ENCODE assay signal across 17 cellular contexts in genomic region chr1:2269193-2269921, GRCh38. TPM values are rescaled to one million over a fixed set of nuclear protein-coding genes. Genes with fewer than 3 reads are reported as not detected.
A peak's percentile ranks its signal among the peaks of the same experiment; 100 is the strongest.
DNase-seq lines count a peak whose midpoint lies in the region; ATAC-seq, FAIRE-seq and TF ChIP-seq lines count a peak whose summit lies in the region.
"Had no signal": no experiment of that assay in that cellular context is flagged by ENCODE, and none has a peak within 500 bp of the region (broad histone marks: within the 10 kb centered on the region; RNA-seq: fewer than 3 reads in every experiment).

No MANE protein-coding gene starts in this region.

- H3K36me3 Mint-ChIP-seq in effector memory CD8-positive, alpha-beta T cell (ENCODE audit: insufficient read depth): peaks cover 99% of the 10 kb centered on the region
- peaks cover 6% of the 10 kb centered on the region for H3K36me3 Mint-ChIP-seq in stimulated activated effector memory CD8-positive, alpha-beta T cell treated with anti-CD3 and anti-CD28 coated beads, Interleukin-12 subunit alpha, Interleukin-12 subunit beta, amount 100 ng/mL, for 72 hours

- peak overlapping the region; percentile 86 to 95 for H3K27ac Mint-ChIP-seq in effector memory CD8-positive, alpha-beta T cell
- peak overlapping the region; percentile 63 for H3K27ac Mint-ChIP-seq in stimulated activated effector memory CD8-positive, alpha-beta T cell treated with anti-CD3 and anti-CD28 coated beads, Interleukin-12 subunit alpha, Interleukin-12 subunit beta, amount 100 ng/mL, for 72 hours

- no peaks in the 10 kb centered on the region for H3K27me3 ChIP-seq in dorsolateral prefrontal cortex
- H3K27me3 ChIP-seq: esophagus squamous epithelium had no signal

- no peak for FAIRE-seq in RCC 7860 (lab: Jason Lieb, UNC)
- FAIRE-seq: islet of Langerhans had no signal

- H3K4me1 Mint-ChIP-seq in effector memory CD8-positive, alpha-beta T cell (ENCODE audit: low read depth in 2 of 2): peaks cover 39 to 45% of the 10 kb centered on the region in 2 donors
- peaks cover 54% of the 10 kb centered on the region for H3K4me1 Mint-ChIP-seq in stimulated activated effector memory CD8-positive, alpha-beta T cell treated with anti-CD3 and anti-CD28 coated beads, Interleukin-12 subunit alpha, Interleukin-12 subunit beta, amount 100 ng/mL, for 72 hours

- ATAC-seq in Right ventricle myocardium inferior (no peak), left lobe of liver (peak; percentile 19)
- ATAC-seq in effector memory CD8-positive, alpha-beta T cell (replicated peaks): no peak
- ATAC-seq in stimulated activated effector memory CD8-positive, alpha-beta T cell treated with anti-CD3 and anti-CD28 coated beads, Interleukin-12 subunit alpha, Interleukin-12 subunit beta, amount 100 ng/mL, for 72 hours: no peak

- intact Hi-C loops in Right ventricle myocardium inferior (cut with DNase I): no loop called here
- intact Hi-C loops in cardiac septum (cut with DNase I): no loop called here
- intact Hi-C loops in dorsolateral prefrontal cortex (cut with DNase I): no loop called here

- DNase-seq in Right ventricle myocardium inferior (ENCODE audit: missing footprints): peak; percentile 50
- no peak for DNase-seq in cardiac septum (ENCODE audit: low spot score)
- DNase-seq in effector memory CD8-positive, alpha-beta T cell: no peak
- no peak for DNase-seq in left lobe of liver (ENCODE audit: low spot score)
- DNase-seq in stimulated activated effector memory CD8-positive, alpha-beta T cell treated with anti-CD3 and anti-CD28 coated beads, Interleukin-12 subunit alpha, Interleukin-12 subunit beta, amount 100 ng/mL, for 72 hours (ENCODE audit: low spot score in 2 of 2): no peak
- DNase-seq in RCC 7860 (ENCODE audit: low spot score): no peak
- no peak for DNase-seq in NCI-H2107 treated with DMSO at 0.1 percent for 48 hours (lab: John Stamatoyannopoulos, UW; ENCODE audit: unreplicated experiment)
- no peak for DNase-seq in dorsolateral prefrontal cortex
- DNase-seq: activated effector memory CD4-positive, alpha-beta T cell treated with Interleukin-2 at 50 U/mL for 16 hours; DMS79; esophagus squamous epithelium; NCI-H1105 treated with DMSO at 0.1 percent for 48 hours; NCI-H2171; NCI-H774; substantia nigra had no signal

- H3K4me3 Mint-ChIP-seq in effector memory CD8-positive, alpha-beta T cell: peak overlapping the region; percentile 48 to 65
- no peak overlapping the region for H3K4me3 Mint-ChIP-seq in stimulated activated effector memory CD8-positive, alpha-beta T cell treated with anti-CD3 and anti-CD28 coated beads, Interleukin-12 subunit alpha, Interleukin-12 subunit beta, amount 100 ng/mL, for 72 hours
- H3K4me3 Mint-ChIP-seq: CD14-positive monocyte had no signal

- H3K27ac ChIP-seq in dorsolateral prefrontal cortex: peak overlapping the region in 5 of 59 donors; percentile 3 to 85 (median 23)

- no peak for TF ChIP-seq CTCF in dorsolateral prefrontal cortex (IDR thresholded peaks at IDR 0.05 in 54 of 56, conservative IDR thresholded peaks at IDR 0.05 in 2 of 56; ENCODE audit: low read depth in 1 of 56, partially characterized antibody in 56 of 56)

- H3K9me3 Mint-ChIP-seq in effector memory CD8-positive, alpha-beta T cell: no peaks in the 10 kb centered on the region
- no peaks in the 10 kb centered on the region for H3K9me3 Mint-ChIP-seq in stimulated activated effector memory CD8-positive, alpha-beta T cell treated with anti-CD3 and anti-CD28 coated beads, Interleukin-12 subunit alpha, Interleukin-12 subunit beta, amount 100 ng/mL, for 72 hours
- H3K9me3 Mint-ChIP-seq: CD14-positive monocyte had no signal

- H3K4me3 ChIP-seq in dorsolateral prefrontal cortex: no peak overlapping the region

- no peaks in the 10 kb centered on the region for H3K27me3 Mint-ChIP-seq in effector memory CD8-positive, alpha-beta T cell

RNA-seq across cellular contexts. Expression of gene SKI, which starts 41.2 kb away (rescaled TPM):
- 38.5 TPM for total RNA-seq in Right ventricle myocardium inferior
- 39.9 TPM for total RNA-seq in cardiac septum
- total RNA-seq in left lobe of liver: 38.8 TPM
- 100 to 1,000 TPM in 27 of 120 experiments, 10 to 100 TPM in 93; 65.3 to 147 (median 87.5) TPM for total RNA-seq in dorsolateral prefrontal cortex
